Comparison of ENCODE assay signal across 11 cellular contexts in the genomic region with DNA sequence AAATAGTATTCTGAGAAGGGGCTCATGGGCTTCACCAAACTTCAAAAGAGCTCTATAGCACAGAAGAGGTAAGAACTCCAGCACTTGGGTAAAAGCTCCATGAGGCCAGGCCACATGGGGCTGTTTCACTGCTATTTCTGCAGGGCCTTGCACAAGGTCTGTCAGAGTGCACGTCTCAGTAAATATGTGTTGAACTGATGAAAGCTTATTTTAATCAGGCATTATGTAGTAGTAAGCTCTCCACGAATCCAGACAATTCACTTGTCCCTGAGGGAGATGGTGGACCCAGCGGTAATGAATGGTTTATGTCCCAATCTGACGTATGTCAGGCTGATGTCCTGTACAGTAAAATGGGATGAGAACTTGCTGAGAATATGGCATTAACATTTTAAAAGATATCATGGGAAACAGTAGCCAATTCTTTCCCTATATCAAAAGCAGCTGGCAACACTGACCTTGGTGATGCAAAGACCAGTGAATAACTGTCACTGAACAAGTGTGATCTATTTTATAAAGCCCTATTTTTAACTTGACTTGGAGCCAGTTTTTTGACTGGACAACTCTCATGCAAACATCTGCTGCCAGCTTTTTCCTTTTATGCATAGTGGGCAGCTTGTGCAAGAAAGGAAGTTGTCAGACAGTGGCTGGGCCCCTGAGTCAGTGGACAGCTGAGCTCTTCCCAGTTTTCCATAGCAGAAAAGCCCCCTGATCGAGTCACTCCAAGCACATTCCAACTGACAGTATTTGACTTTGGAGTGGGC.
DNase-seq lines count a peak whose midpoint lies in the region; ATAC-seq, FAIRE-seq and TF ChIP-seq lines count a peak whose summit lies in the region.
"Had no signal": no experiment of that assay in that cellular context is flagged by ENCODE, and none has a peak within 500 bp of the region (broad histone marks: within the 10 kb centered on the region; RNA-seq: fewer than 3 reads in every experiment).

No MANE protein-coding gene starts in this region.

- no peak for ATAC-seq in foreskin keratinocyte

- H3K36me3 ChIP-seq in osteoblast (ENCODE audit: insufficient read depth, low read length), result no peaks in the 10 kb centered on the region

- H4K20me1 ChIP-seq in osteoblast (ENCODE audit: insufficient read depth, low read length), result no peaks in the 10 kb centered on the region

- H3K4me3 ChIP-seq in osteoblast (ENCODE audit: insufficient read depth, low read length), result no peak overlapping the region

- no peak for FAIRE-seq in RCC 7860 (lab: Jason Lieb, UNC)

- peaks cover 33% of the 10 kb centered on the region for H3K4me1 ChIP-seq in osteoblast (ENCODE audit: insufficient read depth, low read length)
- no peaks in the 10 kb centered on the region for H3K4me1 ChIP-seq in foreskin keratinocyte

- no peak for TF ChIP-seq CTCF in AG09319 (IDR thresholded peaks at IDR 0.05; ENCODE audit: low read depth, low read length)
- TF ChIP-seq CTCF in osteoblast (IDR thresholded peaks at IDR 0.05; ENCODE audit: extremely low read depth, low read depth, low read length), result no peak
- no peak for TF ChIP-seq CTCF in GM13976 (IDR thresholded peaks at IDR 0.05; ENCODE audit: borderline replicate concordance, control extremely low read depth, extremely low read depth, insufficient read depth, missing control alignments)
- TF ChIP-seq CTCF in foreskin keratinocyte (conservative IDR thresholded peaks at IDR 0.05), result no peak

- H2AFZ ChIP-seq in osteoblast (ENCODE audit: low read length), result no peak overlapping the region

- in situ Hi-C loops in GM13976 (cut with MboI; ENCODE audit: low sequenced_read_pairs, unreplicated experiment), result no loop called here

- H3K27me3 ChIP-seq in osteoblast (ENCODE audit: insufficient read depth, low read length) (no peaks in the 10 kb centered on the region), foreskin keratinocyte (no peaks in the 10 kb centered on the region)

- H3K27ac ChIP-seq in osteoblast (ENCODE audit: low read depth, low read length) (peak overlapping the region; percentile 96), foreskin keratinocyte (no peak overlapping the region)

- no peaks in the 10 kb centered on the region for H3K79me2 ChIP-seq in osteoblast (ENCODE audit: insufficient read depth, low read length)

- no peak for TF ChIP-seq POLR2A in erythroblast (IDR thresholded peaks at IDR 0.05; ENCODE audit: low read length)

- H3K9me3 ChIP-seq in osteoblast (ENCODE audit: low read depth, low read length), result no peaks in the 10 kb centered on the region

- H3K4me2 ChIP-seq in osteoblast (ENCODE audit: insufficient read depth, low read length), result peak overlapping the region; percentile 60

- DNase-seq in AG09319 (ENCODE audit: extremely low read depth, low read depth) (peak; percentile 52), RCC 7860 (ENCODE audit: low spot score) (peak; percentile 16), fibroblast of gingiva (ENCODE audit: low read depth) (peak; percentile 91), osteoblast (ENCODE audit: insufficient read length, low spot score, missing footprints) (peak; percentile 88), GM13976 (ENCODE audit: low spot score) (no peak), erythroblast (lab: John Stamatoyannopoulos, UW) (no peak), foreskin keratinocyte (no peak), iPS-NIHi11 (ENCODE audit: low spot score) (no peak)
- DNase-seq: activated T-cell treated with anti-CD3 and anti-CD28 coated beads for 4 hours; CD4-positive, CD25-positive, alpha-beta regulatory T cell; stimulated activated CD4-positive, alpha-beta T cell treated with anti-CD3 and anti-CD28 coated beads, Interleukin-1b, Interleukin-23, amount 100 ng/mL, for 48 hours had no signal

Comparison
In these comparisons a context has a peak if more than half of its experiments do, and no peak if none do; other contexts are left out.
1. DNase-seq: peak in AG09319 (single experiment), RCC 7860 (single experiment), fibroblast of gingiva (single experiment) and osteoblast (single experiment); none in GM13976 (single experiment), erythroblast (0 of 2), foreskin keratinocyte (0 of 2) and iPS-NIHi11 (single experiment).